In the genomic region with DNA sequence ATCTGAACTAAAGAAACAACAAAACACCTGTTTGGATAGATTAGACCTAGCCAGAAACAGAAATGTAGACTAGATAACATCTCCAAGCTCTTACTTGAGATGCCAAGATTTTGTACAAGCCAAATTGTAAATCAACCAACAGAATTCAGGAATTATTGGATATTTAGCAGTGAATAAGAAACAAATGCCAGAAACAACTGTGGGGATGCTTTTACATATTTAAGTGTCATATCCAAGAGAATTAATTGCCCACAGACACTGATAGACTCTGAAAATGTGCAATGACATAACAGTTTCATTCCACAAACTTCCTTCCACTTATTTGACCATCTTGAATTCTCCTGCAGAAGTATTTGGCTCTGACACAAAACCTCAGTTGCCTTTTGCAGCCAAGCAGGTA, we compare ENCODE assay signal across 25 cellular contexts.
"Had no signal": no experiment of that assay in that cellular context is flagged by ENCODE, and none has a peak within 500 bp of the region (broad histone marks: within the 10 kb centered on the region; RNA-seq: fewer than 3 reads in every experiment).

No MANE protein-coding gene starts in this region.

- H3K79me2 ChIP-seq: parathyroid adenoma had no signal

- H3K9me3 ChIP-seq: gastrocnemius medialis, lower lobe of right lung, neutrophil, right lobe of liver, stomach, thyroid gland, vagina had no signal

- H3K4me1 ChIP-seq: lower lobe of right lung, parathyroid adenoma, right lobe of liver had no signal

- H3K4me3 ChIP-seq: gastrocnemius medialis, lower lobe of right lung, right lobe of liver, stomach, thyroid gland, vagina had no signal

- ATAC-seq: esophagus mucosa; gastrocnemius medialis; left ventricle myocardium superior; lower lobe of right lung; natural killer cell; right lobe of liver; stimulated activated effector memory CD8-positive, alpha-beta T cell treated with anti-CD3 and anti-CD28 coated beads, Interleukin-12 subunit alpha, Interleukin-12 subunit beta, amount 100 ng/mL, for 72 hours had no signal

- H3K36me3 ChIP-seq: gastrocnemius medialis, lower lobe of right lung, neutrophil, right lobe of liver, stomach, thyroid gland, vagina had no signal

- H2AFZ ChIP-seq: parathyroid adenoma had no signal

- H3K9ac ChIP-seq: parathyroid adenoma had no signal

- H3K27me3 Mint-ChIP-seq: dendritic cell treated with granulocyte-macrophage colony-stimulating factor and Interleukin-4, amounts not matched to agents 40 ng/mL and 50 ng/mL, for 4 days; progenitor cell of endocrine pancreas had no signal

- H3K27ac Mint-ChIP-seq: dendritic cell treated with granulocyte-macrophage colony-stimulating factor and Interleukin-4, amounts not matched to agents 40 ng/mL and 50 ng/mL, for 4 days; endodermal cell; natural killer cell; progenitor cell of endocrine pancreas; stimulated activated effector memory CD8-positive, alpha-beta T cell treated with anti-CD3 and anti-CD28 coated beads, Interleukin-12 subunit alpha, Interleukin-12 subunit beta, amount 100 ng/mL, for 72 hours had no signal

- H3K4me1 Mint-ChIP-seq: endodermal cell; natural killer cell; neural crest cell; stimulated activated effector memory CD8-positive, alpha-beta T cell treated with anti-CD3 and anti-CD28 coated beads, Interleukin-12 subunit alpha, Interleukin-12 subunit beta, amount 100 ng/mL, for 72 hours had no signal

- H3K4me3 Mint-ChIP-seq: dendritic cell treated with granulocyte-macrophage colony-stimulating factor and Interleukin-4, amounts not matched to agents 40 ng/mL and 50 ng/mL, for 4 days; endodermal cell; natural killer cell; neural crest cell; stimulated activated effector memory CD8-positive, alpha-beta T cell treated with anti-CD3 and anti-CD28 coated beads, Interleukin-12 subunit alpha, Interleukin-12 subunit beta, amount 100 ng/mL, for 72 hours had no signal

- H3K27me3 ChIP-seq: gastrocnemius medialis, neutrophil, right lobe of liver, stomach, thyroid gland, vagina had no signal

- FAIRE-seq: keratinocyte, small intestine had no signal

- DNase-seq: effector CD8-positive, alpha-beta T cell; endodermal cell; foreskin fibroblast; gastrocnemius medialis; head of caudate nucleus; left ventricle myocardium superior; lower lobe of right lung; natural killer cell; right lobe of liver; small intestine; stimulated activated CD4-positive, alpha-beta T cell treated with anti-CD3 and anti-CD28 coated beads, Interleukin-1b, Interleukin-23, amount 100 ng/mL, for 48 hours; stimulated activated CD4-positive, alpha-beta T cell treated with anti-CD3 and anti-CD28 coated beads, Interleukin-4, amount 100 ng/mL, for 1 hour; stimulated activated naive CD4-positive, alpha-beta T cell treated with Interleukin-2 at 50 U/mL for 16 hours; stomach; thyroid gland had no signal

- H3K9me3 Mint-ChIP-seq: dendritic cell treated with granulocyte-macrophage colony-stimulating factor and Interleukin-4, amounts not matched to agents 40 ng/mL and 50 ng/mL, for 4 days; endodermal cell; stimulated activated effector memory CD8-positive, alpha-beta T cell treated with anti-CD3 and anti-CD28 coated beads, Interleukin-12 subunit alpha, Interleukin-12 subunit beta, amount 100 ng/mL, for 72 hours had no signal

- H3K36me3 Mint-ChIP-seq: natural killer cell; stimulated activated effector memory CD8-positive, alpha-beta T cell treated with anti-CD3 and anti-CD28 coated beads, Interleukin-12 subunit alpha, Interleukin-12 subunit beta, amount 100 ng/mL, for 72 hours had no signal

- H3K27ac ChIP-seq: epithelial cell of prostate, gastrocnemius medialis, lower lobe of right lung, neutrophil, parathyroid adenoma, right lobe of liver, stomach, thyroid gland, vagina had no signal
